Comparison of ENCODE assay signal across 16 cellular contexts in genomic region chr16:20798364-20798763, GRCh38. TPM values are rescaled to one million over a fixed set of nuclear protein-coding genes. Genes with fewer than 3 reads are reported as not detected.
A peak's percentile ranks its signal among the peaks of the same experiment; 100 is the strongest.
DNase-seq lines count a peak whose midpoint lies in the region; ATAC-seq and TF ChIP-seq lines count a peak whose summit lies in the region.
"Had no signal": no experiment of that assay in that cellular context is flagged by ENCODE, and none has a peak within 500 bp of the region (broad histone marks: within the 10 kb centered on the region; RNA-seq: fewer than 3 reads in every experiment).

No MANE protein-coding gene starts in this region.

- CTCF ChIA-PET in mammary epithelial cell (lab: Charles Lee; ENCODE audit: low non-redundant PET), result no interaction called here
- CTCF ChIA-PET in MCF 10A (lab: Yijun Ruan, JAX), result interaction anchor here (1.1 to 1.9 kb wide), 4 partner anchors 19 to 481 kb away, joined by 3 to 4 read pairs (median 4); no protein-coding TSS in a partner anchor

- peaks cover 7% of the 10 kb centered on the region for H3K4me1 ChIP-seq in mammary epithelial cell (ENCODE audit: insufficient read depth, low read length)
- no peaks in the 10 kb centered on the region for H3K4me1 ChIP-seq in gastroesophageal sphincter

- H3K9me3 Mint-ChIP-seq in MCF 10A (ENCODE audit: unreplicated experiment), result no peaks in the 10 kb centered on the region
- H3K9me3 Mint-ChIP-seq: GM23338 had no signal

- ATAC-seq in gastroesophageal sphincter, result no peak
- ATAC-seq: GM23338, HCT116 had no signal

- no peak overlapping the region for H3K4me2 ChIP-seq in mammary epithelial cell (ENCODE audit: insufficient read depth, low read depth, low read length)
- H3K4me2 ChIP-seq: GM23338 had no signal

- no peaks in the 10 kb centered on the region for H3K79me2 ChIP-seq in mammary epithelial cell (ENCODE audit: insufficient read depth, low read length)

- in situ Hi-C loops in mammary epithelial cell (cut with MboI; ENCODE audit: low sequenced_read_pairs in 2 of 2), result no loop called here

- H3K4me1 Mint-ChIP-seq in MCF 10A (ENCODE audit: insufficient read depth, unreplicated experiment), result peaks cover 2% of the 10 kb centered on the region
- H3K4me1 Mint-ChIP-seq: GM23338 had no signal

- H3K9me3 ChIP-seq in mammary epithelial cell (replicated peaks; ENCODE audit: insufficient read depth, low read length), result no peaks in the 10 kb centered on the region
- H3K9me3 ChIP-seq in gastroesophageal sphincter, result no peaks in the 10 kb centered on the region

- dilution Hi-C loops in mammary epithelial cell (cut with HindIII; ENCODE audit: low sequenced_read_pairs), result no loop called here

- BruUV-seq in mammary epithelial cell (replicated peaks; lab: Mats Ljungman, UMichigan) (no TSS peak), MCF 10A (replicated peaks; lab: Mats Ljungman, UMichigan) (no TSS peak)

- DNase-seq in mammary epithelial cell (peak; percentile 44), MCF 10A (ENCODE audit: unreplicated experiment) (no peak), M059J (ENCODE audit: low read depth) (peak; percentile 61), astrocyte of the hippocampus (ENCODE audit: low read depth, low spot score) (peak; percentile 25), NCI-H345 (lab: John Stamatoyannopoulos, UW) (no peak)
- no peak for DNase-seq in activated naive CD4-positive, alpha-beta T cell treated with Interleukin-2 at 50 U/mL for 16 hours
- DNase-seq: NCI-H1694, NCI-H2081, NCI-H2171 treated with DMSO at 0.1 percent for 48 hours, NCI-H446, NCI-H526, Right ventricle myocardium superior had no signal

- intact Hi-C loops in mammary epithelial cell (cut with micrococcal nuclease) (loop anchor here (2.0 kb wide), 1 partner anchor 284 kb away; no protein-coding TSS in a partner anchor), MCF 10A (cut with micrococcal nuclease) (loop anchor here (2.0 to 5.0 kb wide), 2 partner anchors 284 to 504 kb away; no protein-coding TSS in a partner anchor)

- H3K4me3 Mint-ChIP-seq in MCF 10A (ENCODE audit: unreplicated experiment), result no peak overlapping the region
- H3K4me3 Mint-ChIP-seq: GM23338 had no signal

- POLR2A ChIA-PET in MCF 10A (lab: Yijun Ruan, JAX), result interaction anchor here (0.9 kb wide), 1 partner anchor 33 kb away, joined by 3 read pairs; no protein-coding TSS in a partner anchor

- no peak overlapping the region for H3K9ac ChIP-seq in mammary epithelial cell (ENCODE audit: insufficient read depth, low read length)

- no peak for TF ChIP-seq EP300 in gastroesophageal sphincter (IDR thresholded peaks at IDR 0.05)

- TF ChIP-seq CTCF in mammary epithelial cell (conservative IDR thresholded peaks at IDR 0.05 in 1 of 2, IDR thresholded peaks at IDR 0.05 in 1 of 2; ENCODE audit: extremely low read depth in 1 of 2, insufficient read depth in 1 of 2, low read depth in 1 of 2, low read length in 2 of 2), result no peak
- TF ChIP-seq CTCF in MCF 10A (IDR thresholded peaks at IDR 0.05; ENCODE audit: unreplicated experiment), result no peak
- no peak for TF ChIP-seq CTCF in gastroesophageal sphincter (IDR thresholded peaks at IDR 0.05)

- H3K27me3 ChIP-seq in mammary epithelial cell (ENCODE audit: insufficient read depth, low read length) (no peaks in the 10 kb centered on the region), gastroesophageal sphincter (no peaks in the 10 kb centered on the region)

- H2AFZ ChIP-seq in mammary epithelial cell (ENCODE audit: low read depth, low read length), result no peak overlapping the region
- H2AFZ ChIP-seq: GM23338 had no signal

- no peaks in the 10 kb centered on the region for H3K27me3 Mint-ChIP-seq in MCF 10A (ENCODE audit: insufficient read depth, unreplicated experiment)

- no peak overlapping the region for H3K4me3 ChIP-seq in mammary epithelial cell (replicated peaks in 1 of 3; ENCODE audit: insufficient read depth in 1 of 3, low read depth in 2 of 3, low read length in 3 of 3)
- no peak overlapping the region for H3K4me3 ChIP-seq in gastroesophageal sphincter
- H3K4me3 ChIP-seq: GM23338 had no signal

- H3K27ac ChIP-seq in mammary epithelial cell (ENCODE audit: insufficient read depth, low read depth, low read length) (no peak overlapping the region), gastroesophageal sphincter (no peak overlapping the region)
- H3K27ac ChIP-seq: C4-2B had no signal

- peaks cover 5% of the 10 kb centered on the region for H3K36me3 ChIP-seq in mammary epithelial cell (ENCODE audit: insufficient read depth, low read length)
- H3K36me3 ChIP-seq in gastroesophageal sphincter, result peaks cover 5 to 41% of the 10 kb centered on the region in 2 donors

- H4K20me1 ChIP-seq in mammary epithelial cell (ENCODE audit: insufficient read depth, low read length), result no peaks in the 10 kb centered on the region

- WGBS in mammary epithelial cell (ENCODE audit: low coverage, missing lambda C conversion rate), result 5% methylated on average over 2 of the region's 2 CpGs
- WGBS in gastroesophageal sphincter (ENCODE audit: low coverage in 1 of 2), 2 donors, result 63 to 90% methylated on average over 2 of the region's 2 CpGs

- no peak for TF ChIP-seq POLR2A in gastroesophageal sphincter (IDR thresholded peaks at IDR 0.05)

- no peak overlapping the region for H3K27ac Mint-ChIP-seq in MCF 10A (ENCODE audit: low read depth, unreplicated experiment)
- H3K27ac Mint-ChIP-seq: GM23338 had no signal

- H3K36me3 Mint-ChIP-seq in MCF 10A (ENCODE audit: insufficient read depth, unreplicated experiment), result peaks cover 47% of the 10 kb centered on the region

RNA-seq across cellular contexts. Expression of gene ERI2, which starts 7.9 kb away (rescaled TPM):
- total RNA-seq in mammary epithelial cell, result 10 to 100 TPM; 31.4 to 32.5 TPM
- polyA plus RNA-seq in mammary epithelial cell, result 12.1 TPM
- 5.7 TPM for polyA minus RNA-seq in mammary epithelial cell
- total RNA-seq in MCF 10A (2022), result 26.8 and 28.4 TPM in 2 replicates
- 14.0 and 22.3 TPM in 2 replicates for total RNA-seq in M059J (2014; rRNA removed; shearing (Covaris generic))
- total RNA-seq in gastroesophageal sphincter, result 10 to 100 TPM in 3 of 4 donors, 1 to 10 TPM in 1; 7.7 to 21.8 (median 12.2) TPM

RNA-seq across cellular contexts. Expression of gene REXO5, which starts 8.0 kb away (rescaled TPM):
- total RNA-seq in mammary epithelial cell (1 to 10 TPM; 3.5 to 6.7 TPM), MCF 10A (2022) (3.8 and 6.1 TPM in 2 replicates), gastroesophageal sphincter (1 to 10 TPM; 2.2 to 6.9 (median 3.7) TPM)
- polyA plus RNA-seq in mammary epithelial cell, result 3.9 TPM
- polyA minus RNA-seq in mammary epithelial cell, result not detected
- total RNA-seq in M059J (2014; rRNA removed; shearing (Covaris generic)), result 9.5 and 12.8 TPM in 2 replicates

RNA-seq across cellular contexts. Expression of gene ACSM3, which starts 34.5 kb away (rescaled TPM):
- total RNA-seq in mammary epithelial cell (1 to 10 TPM; 1.1 to 1.5 TPM), MCF 10A (2022) (2.0 and 2.3 TPM in 2 replicates), gastroesophageal sphincter (10 to 100 TPM in 1 of 4 donors, 1 to 10 TPM in 3; 4.5 to 24.8 (median 6.8) TPM)
- polyA plus RNA-seq in mammary epithelial cell, result 0.39 TPM
- polyA minus RNA-seq in mammary epithelial cell, result not detected
- 0.81 and 2.5 TPM in 2 replicates for total RNA-seq in M059J (2014; rRNA removed; shearing (Covaris generic))

RNA-seq across cellular contexts. Expression of gene THUMPD1, which starts 56.7 kb away (rescaled TPM):
- total RNA-seq in mammary epithelial cell, result 10 to 100 TPM; 28.3 to 78.3 TPM
- polyA plus RNA-seq in mammary epithelial cell, result 32.2 TPM
- 15.7 TPM for polyA minus RNA-seq in mammary epithelial cell
- total RNA-seq in MCF 10A (2022), result 26.5 and 38.7 TPM in 2 replicates
- 45.2 and 57.3 TPM in 2 replicates for total RNA-seq in M059J (2014; rRNA removed; shearing (Covaris generic))
- 100 to 1,000 TPM in 2 of 4 donors, 10 to 100 TPM in 2; 59.6 to 120 (median 91.8) TPM for total RNA-seq in gastroesophageal sphincter

Comparison
In these comparisons a context has a peak if more than half of its experiments do, and no peak if none do; other contexts are left out.
1. DNase-seq: peak in mammary epithelial cell (single experiment), M059J (single experiment) and astrocyte of the hippocampus (single experiment); none in MCF 10A (single experiment), activated naive CD4-positive, alpha-beta T cell treated with Interleukin-2 at 50 U/mL for 16 hours (single experiment) and NCI-H345 (single experiment).